ENCODE assay signal across 17 cellular contexts in the genomic region with DNA sequence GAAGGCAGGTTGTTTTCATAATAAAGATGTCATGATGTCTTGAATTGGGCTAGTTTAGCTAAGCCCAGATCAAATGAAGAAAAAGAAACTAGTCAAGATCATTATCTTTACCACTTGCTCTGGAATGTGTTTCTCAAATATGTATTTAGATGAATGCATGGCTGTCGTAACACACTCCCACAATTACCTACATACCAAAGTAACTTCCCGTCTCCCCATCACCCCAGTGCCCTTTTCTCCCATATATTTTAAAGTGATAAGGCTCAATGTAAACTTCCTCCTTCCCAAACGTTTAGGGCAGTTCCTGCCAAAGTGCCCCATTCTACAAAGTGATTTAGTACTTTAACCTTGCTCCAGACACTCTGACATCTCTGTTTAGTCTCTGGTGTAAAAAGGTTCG.
"Had no signal": no experiment of that assay in that cellular context is flagged by ENCODE, and none has a peak within 500 bp of the region (broad histone marks: within the 10 kb centered on the region; RNA-seq: fewer than 3 reads in every experiment).

No MANE protein-coding gene starts in this region.

- H3K9me3 ChIP-seq: gastroesophageal sphincter, heart right ventricle, ovary, psoas muscle, testis, upper lobe of left lung had no signal

- H3K4me3 ChIP-seq: coronary artery, gastroesophageal sphincter, heart right ventricle, ovary, psoas muscle, skin epidermis, testis, upper lobe of left lung had no signal

- H3K36me3 ChIP-seq: brain microvascular endothelial cell, gastroesophageal sphincter, ovary, upper lobe of left lung had no signal

- H3K4me1 ChIP-seq: gastroesophageal sphincter, testis, upper lobe of left lung had no signal

- DNase-seq: activated CD4-positive, alpha-beta memory T cell treated with anti-CD3 and anti-CD28 coated beads for 36 hours; activated CD4-positive, alpha-beta T cell treated with anti-CD3 and anti-CD28 coated beads for 36 hours; activated T-cell treated with anti-CD3 and anti-CD28 coated beads for 4 hours; brain microvascular endothelial cell; erythroblast; heart right ventricle; naive thymus-derived CD8-positive, alpha-beta T cell; ovary; psoas muscle; right cardiac atrium; stimulated activated CD4-positive, alpha-beta T cell treated with anti-CD3 and anti-CD28 coated beads, Interleukin-4, amount 100 ng/mL, for 1 hour; stimulated activated naive CD8-positive, alpha-beta T cell treated with anti-CD3 and anti-CD28 coated beads, Interleukin-15, amount 100 ng/mL, for 72 hours; testis; upper lobe of left lung had no signal

- H3K27ac ChIP-seq: brain microvascular endothelial cell, coronary artery, gastroesophageal sphincter, ovary, psoas muscle, skin epidermis, testis, upper lobe of left lung had no signal

- H3K27me3 ChIP-seq: brain microvascular endothelial cell, gastroesophageal sphincter, heart right ventricle, ovary, testis, upper lobe of left lung had no signal

- ATAC-seq: activated CD4-positive, alpha-beta T cell treated with anti-CD3 and anti-CD28 coated beads for 36 hours; gastroesophageal sphincter; heart right ventricle; naive thymus-derived CD8-positive, alpha-beta T cell; psoas muscle; right cardiac atrium; stimulated activated naive CD8-positive, alpha-beta T cell treated with anti-CD3 and anti-CD28 coated beads, Interleukin-15, amount 100 ng/mL, for 72 hours had no signal
